1 cellular context compared by ENCODE assay signal in genomic region chr19:2343289-2343982, GRCh38.
TF ChIP-seq lines count a peak whose summit lies in the region.

No MANE protein-coding gene starts in this region.

TF ChIP-seq in HCT116, 20 proteins besides CTCF, POLR2A, EP300 and RAD21:
- TF ChIP-seq SP1 (IDR thresholded peaks at IDR 0.05; ENCODE audit: low read depth): no peak
- no peak for TF ChIP-seq POLR2AphosphoS5 (IDR thresholded peaks at IDR 0.05; ENCODE audit: low read depth, low read length)
- no peak for TF ChIP-seq JUND (IDR thresholded peaks at IDR 0.05)
- TF ChIP-seq EZH2phosphoT487 (IDR thresholded peaks at IDR 0.05; ENCODE audit: borderline replicate concordance): no peak
- no peak for TF ChIP-seq YY1 (IDR thresholded peaks at IDR 0.05; ENCODE audit: extremely low read depth, insufficient replicate concordance, low read depth, low read length)
- no peak for TF ChIP-seq ELF1 (IDR thresholded peaks at IDR 0.05; ENCODE audit: borderline replicate concordance, low read depth)
- TF ChIP-seq, protein P1, sequence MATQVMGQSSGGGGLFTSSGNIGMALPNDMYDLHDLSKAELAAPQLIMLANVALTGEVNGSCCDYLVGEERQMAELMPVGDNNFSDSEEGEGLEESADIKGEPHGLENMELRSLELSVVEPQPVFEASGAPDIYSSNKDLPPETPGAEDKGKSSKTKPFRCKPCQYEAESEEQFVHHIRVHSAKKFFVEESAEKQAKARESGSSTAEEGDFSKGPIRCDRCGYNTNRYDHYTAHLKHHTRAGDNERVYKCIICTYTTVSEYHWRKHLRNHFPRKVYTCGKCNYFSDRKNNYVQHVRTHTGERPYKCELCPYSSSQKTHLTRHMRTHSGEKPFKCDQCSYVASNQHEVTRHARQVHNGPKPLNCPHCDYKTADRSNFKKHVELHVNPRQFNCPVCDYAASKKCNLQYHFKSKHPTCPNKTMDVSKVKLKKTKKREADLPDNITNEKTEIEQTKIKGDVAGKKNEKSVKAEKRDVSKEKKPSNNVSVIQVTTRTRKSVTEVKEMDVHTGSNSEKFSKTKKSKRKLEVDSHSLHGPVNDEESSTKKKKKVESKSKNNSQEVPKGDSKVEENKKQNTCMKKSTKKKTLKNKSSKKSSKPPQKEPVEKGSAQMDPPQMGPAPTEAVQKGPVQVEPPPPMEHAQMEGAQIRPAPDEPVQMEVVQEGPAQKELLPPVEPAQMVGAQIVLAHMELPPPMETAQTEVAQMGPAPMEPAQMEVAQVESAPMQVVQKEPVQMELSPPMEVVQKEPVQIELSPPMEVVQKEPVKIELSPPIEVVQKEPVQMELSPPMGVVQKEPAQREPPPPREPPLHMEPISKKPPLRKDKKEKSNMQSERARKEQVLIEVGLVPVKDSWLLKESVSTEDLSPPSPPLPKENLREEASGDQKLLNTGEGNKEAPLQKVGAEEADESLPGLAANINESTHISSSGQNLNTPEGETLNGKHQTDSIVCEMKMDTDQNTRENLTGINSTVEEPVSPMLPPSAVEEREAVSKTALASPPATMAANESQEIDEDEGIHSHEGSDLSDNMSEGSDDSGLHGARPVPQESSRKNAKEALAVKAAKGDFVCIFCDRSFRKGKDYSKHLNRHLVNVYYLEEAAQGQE (IDR thresholded peaks at IDR 0.05; ENCODE audit: low read depth): no peak
- TF ChIP-seq SIN3A (IDR thresholded peaks at IDR 0.05; ENCODE audit: low read depth): no peak
- TF ChIP-seq FOSL1 (IDR thresholded peaks at IDR 0.05; ENCODE audit: low read depth): no peak
- no peak for TF ChIP-seq EGR1 (IDR thresholded peaks at IDR 0.05; ENCODE audit: low read depth)
- TF ChIP-seq EZH2 (IDR thresholded peaks at IDR 0.05): no peak
- no peak for TF ChIP-seq ZBTB33 (IDR thresholded peaks at IDR 0.05; ENCODE audit: extremely low read depth, insufficient replicate concordance, low read length)
- no peak for TF ChIP-seq ZNF274 (IDR thresholded peaks at IDR 0.05; ENCODE audit: low read depth, low read length)
- no peak for TF ChIP-seq ZFX (IDR thresholded peaks at IDR 0.05)
- TF ChIP-seq MAX (IDR thresholded peaks at IDR 0.05): no peak
- TF ChIP-seq CEBPB (IDR thresholded peaks at IDR 0.05; ENCODE audit: low read depth): no peak
- no peak for TF ChIP-seq CBX3 (IDR thresholded peaks at IDR 0.05; ENCODE audit: low read depth)
- no peak for TF ChIP-seq SRF (IDR thresholded peaks at IDR 0.05; ENCODE audit: low read depth)
- no peak for TF ChIP-seq ATF3 (IDR thresholded peaks at IDR 0.05)
- TF ChIP-seq TCF7L2 (IDR thresholded peaks at IDR 0.05; ENCODE audit: borderline replicate concordance, extremely low read depth, insufficient read depth, insufficient read length): no peak
TF ChIP-seq in HCT116: peak in this region for 0.
